ENCODE assay signal across 18 cellular contexts in genomic region chr20:23652371-23652770, GRCh38. TPM values are rescaled to one million over a fixed set of nuclear protein-coding genes. Genes with fewer than 3 reads are reported as not detected.
DNase-seq lines count a peak whose midpoint lies in the region.
"Had no signal": no experiment of that assay in that cellular context is flagged by ENCODE, and none has a peak within 500 bp of the region (broad histone marks: within the 10 kb centered on the region; RNA-seq: fewer than 3 reads in every experiment).

No MANE protein-coding gene starts in this region.

- H3K36me3 Mint-ChIP-seq in activated CD4-positive, alpha-beta T cell treated with anti-CD3 and anti-CD28 coated beads, Interleukin-2, amount 10 ng/mL, durations not matched to agents 7 days and 5 days (ENCODE audit: low read depth): no peaks in the 10 kb centered on the region

- CTCF ChIA-PET in activated CD4-positive, alpha-beta T cell treated with anti-CD3 and anti-CD28 coated beads, Interleukin-2, amount 10 ng/mL, durations not matched to agents 7 days and 5 days (lab: Charles Lee): no interaction called here

- no peaks in the 10 kb centered on the region for H3K4me1 Mint-ChIP-seq in activated CD4-positive, alpha-beta T cell treated with anti-CD3 and anti-CD28 coated beads, Interleukin-2, amount 10 ng/mL, durations not matched to agents 7 days and 5 days

- H3K4me3 Mint-ChIP-seq in activated CD4-positive, alpha-beta T cell treated with anti-CD3 and anti-CD28 coated beads, Interleukin-2, amount 10 ng/mL, durations not matched to agents 7 days and 5 days: no peak overlapping the region
- H3K4me3 Mint-ChIP-seq: CD14-positive monocyte, H9 had no signal

- H3K9me3 Mint-ChIP-seq in activated CD4-positive, alpha-beta T cell treated with anti-CD3 and anti-CD28 coated beads, Interleukin-2, amount 10 ng/mL, durations not matched to agents 7 days and 5 days: no peaks in the 10 kb centered on the region
- H3K9me3 Mint-ChIP-seq: CD14-positive monocyte, H9 had no signal

- peaks cover 6% of the 10 kb centered on the region for H3K27me3 Mint-ChIP-seq in activated CD4-positive, alpha-beta T cell treated with anti-CD3 and anti-CD28 coated beads, Interleukin-2, amount 10 ng/mL, durations not matched to agents 7 days and 5 days

- DNase-seq in AG20443 (ENCODE audit: low spot score) (peak; percentile 8), M059J (ENCODE audit: low read depth) (peak; percentile 24), kidney tubule cell (ENCODE audit: low spot score) (peak; percentile 92), NCI-H2196 treated with DMSO at 0.1 percent for 48 hours (lab: John Stamatoyannopoulos, UW; ENCODE audit: unreplicated experiment) (no peak), retina (no peak), NCI-H345 treated with DMSO at 0.1 percent for 48 hours (lab: John Stamatoyannopoulos, UW; ENCODE audit: unreplicated experiment) (no peak)
- no peak for DNase-seq in activated CD4-positive, alpha-beta T cell treated with anti-CD3 and anti-CD28 coated beads, Interleukin-2, amount 10 ng/mL, durations not matched to agents 7 days and 5 days
- DNase-seq: AML-193, DMS153, H9, NCI-H1417 treated with DMSO at 0.1 percent for 48 hours, NCI-H2029, NCI-H510A, Right ventricle myocardium superior, SK-N-SH had no signal

- no peak overlapping the region for H3K27ac Mint-ChIP-seq in activated CD4-positive, alpha-beta T cell treated with anti-CD3 and anti-CD28 coated beads, Interleukin-2, amount 10 ng/mL, durations not matched to agents 7 days and 5 days
- H3K27ac Mint-ChIP-seq: H9 had no signal

- POLR2A ChIA-PET in activated CD4-positive, alpha-beta T cell treated with anti-CD3 and anti-CD28 coated beads, Interleukin-2, amount 10 ng/mL, durations not matched to agents 7 days and 5 days (lab: Charles Lee): no interaction called here

- peak overlapping the region; percentile 49 for H3K27ac ChIP-seq in cingulate gyrus (ENCODE audit: low read depth, low read length)

RNA-seq across cellular contexts. Expression of gene CST3, which starts 14.6 kb away (rescaled TPM):
- total RNA-seq in M059J (2014; rRNA removed; shearing (Covaris generic)): 330 and 411 TPM in 2 replicates
- total RNA-seq in activated CD4-positive, alpha-beta T cell treated with anti-CD3 and anti-CD28 coated beads, Interleukin-2, amount 10 ng/mL, durations not matched to agents 7 days and 5 days: 1 to 10 TPM; 1.6 to 2.1 TPM

RNA-seq across cellular contexts. Expression of gene CST4, which starts 36.5 kb away (rescaled TPM):
- 1.1 TPM in 1 of 2 replicates, not detected in the other for total RNA-seq in M059J (2014; rRNA removed; shearing (Covaris generic))
- total RNA-seq in activated CD4-positive, alpha-beta T cell treated with anti-CD3 and anti-CD28 coated beads, Interleukin-2, amount 10 ng/mL, durations not matched to agents 7 days and 5 days: not detected
- total RNA-seq: H9, LHCN-M2, Right ventricle myocardium superior had no signal

RNA-seq across cellular contexts. Expression of gene CST9, which starts 46.7 kb away (rescaled TPM):
- not detected in 2 replicates for total RNA-seq in M059J (2014; rRNA removed; shearing (Covaris generic))
- total RNA-seq in activated CD4-positive, alpha-beta T cell treated with anti-CD3 and anti-CD28 coated beads, Interleukin-2, amount 10 ng/mL, durations not matched to agents 7 days and 5 days: not detected
- total RNA-seq: H9, LHCN-M2, Right ventricle myocardium superior had no signal

Comparison
In these comparisons a context has a peak if more than half of its experiments do, and no peak if none do; other contexts are left out.
1. DNase-seq: peak in AG20443 (single experiment), M059J (single experiment) and kidney tubule cell (single experiment); none in NCI-H2196 treated with DMSO at 0.1 percent for 48 hours (single experiment), activated CD4-positive, alpha-beta T cell treated with anti-CD3 and anti-CD28 coated beads, Interleukin-2, amount 10 ng/mL, durations not matched to agents 7 days and 5 days (single experiment), retina (single experiment) and NCI-H345 treated with DMSO at 0.1 percent for 48 hours (single experiment).
2. RNA of gene CST3, which starts 14.6 kb away (total RNA-seq): 330 to 411 TPM in M059J; 1.6 to 2.1 TPM in activated CD4-positive, alpha-beta T cell treated with anti-CD3 and anti-CD28 coated beads, Interleukin-2, amount 10 ng/mL, durations not matched to agents 7 days and 5 days; every median in the first group is over 100 times any median in the second.